In genomic region chr12:47085815-47086252, GRCh38 we compare ENCODE assay signal across 8 cellular contexts. TPM values are rescaled to one million over a fixed set of nuclear protein-coding genes. Genes with fewer than 3 reads are reported as not detected.
DNase-seq lines count a peak whose midpoint lies in the region; ATAC-seq and TF ChIP-seq lines count a peak whose summit lies in the region.

No MANE protein-coding gene starts in this region.

- H3K9me3 ChIP-seq in left ventricle myocardium inferior (replicated peaks) (no peaks in the 10 kb centered on the region), OCI-LY1 (ENCODE audit: low read length) (no peaks in the 10 kb centered on the region)

- peak overlapping the region; percentile 5 for H3K4me3 Mint-ChIP-seq in activated naive CD4-positive, alpha-beta T cell treated with anti-CD3 and anti-CD28 coated beads, Interleukin-2, amount 10 ng/mL, durations not matched to agents 7 days and 5 days

- H3K27ac ChIP-seq in left ventricle myocardium inferior (replicated peaks), result peak overlapping the region; percentile 14
- H3K27ac ChIP-seq in OCI-LY1 (ENCODE audit: low read depth, low read length, poor library complexity, severe bottlenecking), result peak overlapping the region; percentile 38
- no peak overlapping the region for H3K27ac ChIP-seq in caudate nucleus (ENCODE audit: low read depth, low read length)

- intact Hi-C loops in left ventricle myocardium inferior (cut with micrococcal nuclease) (no loop called here), Right ventricle myocardium inferior (cut with DNase I) (no loop called here)

- H3F3A ChIP-seq in OCI-LY1 (ENCODE audit: insufficient read depth, low read length), result peaks cover 9% of the 10 kb centered on the region

- no peak for TF ChIP-seq CTCF in left ventricle myocardium inferior (IDR thresholded peaks at IDR 0.05; ENCODE audit: borderline replicate concordance)
- no peak for TF ChIP-seq CTCF in OCI-LY1 (IDR thresholded peaks at IDR 0.05; ENCODE audit: low read length)

- no peaks in the 10 kb centered on the region for H3K9me2 ChIP-seq in OCI-LY1 (ENCODE audit: low read depth, low read length)

- H4K20me1 ChIP-seq in OCI-LY1 (ENCODE audit: insufficient read depth, low read length), result no peaks in the 10 kb centered on the region

- DNase-seq in left ventricle myocardium inferior (no peak), Right ventricle myocardium inferior (ENCODE audit: missing footprints) (no peak), kidney tubule cell (ENCODE audit: low spot score) (peak; percentile 69), caudate nucleus (lab: John Stamatoyannopoulos, UW) (no peak)
- DNase-seq in activated naive CD4-positive, alpha-beta T cell treated with anti-CD3 and anti-CD28 coated beads, Interleukin-2, amount 10 ng/mL, durations not matched to agents 7 days and 5 days, result peak; percentile 56
- no peak for DNase-seq in effector CD8-positive, alpha-beta T cell (lab: John Stamatoyannopoulos, UW)

- peaks cover 14% of the 10 kb centered on the region for H3K36me3 Mint-ChIP-seq in activated naive CD4-positive, alpha-beta T cell treated with anti-CD3 and anti-CD28 coated beads, Interleukin-2, amount 10 ng/mL, durations not matched to agents 7 days and 5 days

- H3K4me2 ChIP-seq in OCI-LY1 (ENCODE audit: low read length), result peak overlapping the region; percentile 57

- peak overlapping the region; percentile 31; the same call in 1 of the 2 replicates for H3K9ac ChIP-seq in OCI-LY1 (ENCODE audit: low read length)

- H3K36me3 ChIP-seq in left ventricle myocardium inferior (no peaks in the 10 kb centered on the region), OCI-LY1 (ENCODE audit: insufficient read depth, low read length) (no peaks in the 10 kb centered on the region)

- H3K27ac Mint-ChIP-seq in activated naive CD4-positive, alpha-beta T cell treated with anti-CD3 and anti-CD28 coated beads, Interleukin-2, amount 10 ng/mL, durations not matched to agents 7 days and 5 days, result peak overlapping the region; percentile 52

- peaks cover 50% of the 10 kb centered on the region for H3K4me1 ChIP-seq in left ventricle myocardium inferior
- H3K4me1 ChIP-seq in OCI-LY1 (ENCODE audit: insufficient read depth, low read length, severe bottlenecking), result peaks cover 60% of the 10 kb centered on the region

- H3K4me1 Mint-ChIP-seq in activated naive CD4-positive, alpha-beta T cell treated with anti-CD3 and anti-CD28 coated beads, Interleukin-2, amount 10 ng/mL, durations not matched to agents 7 days and 5 days, result peaks cover 58% of the 10 kb centered on the region

- H3K4me3 ChIP-seq in left ventricle myocardium inferior (no peak overlapping the region), OCI-LY1 (ENCODE audit: low read depth, low read length, poor library complexity, severe bottlenecking) (peak overlapping the region; percentile 38)

- CTCF ChIA-PET in activated naive CD4-positive, alpha-beta T cell treated with anti-CD3 and anti-CD28 coated beads, Interleukin-2, amount 10 ng/mL, durations not matched to agents 7 days and 5 days (lab: Charles Lee), result interaction anchor here (0.6 kb wide), 1 partner anchor 128 kb away, joined by 3 read pairs; no protein-coding TSS in a partner anchor

- H3K27me3 Mint-ChIP-seq in activated naive CD4-positive, alpha-beta T cell treated with anti-CD3 and anti-CD28 coated beads, Interleukin-2, amount 10 ng/mL, durations not matched to agents 7 days and 5 days, result peaks cover under 1% of the 10 kb centered on the region

- H2AFZ ChIP-seq in OCI-LY1 (ENCODE audit: low read length), result peak overlapping the region; percentile 40; the same call in 1 of the 2 replicates

- ATAC-seq in Right ventricle myocardium inferior, result no peak
- ATAC-seq in GM18867 (IDR thresholded peaks at IDR 0.05; ENCODE audit: unreplicated experiment), result no peak

- no peaks in the 10 kb centered on the region for H3K79me2 ChIP-seq in OCI-LY1 (ENCODE audit: insufficient read depth, low read length)

- peaks cover 6% of the 10 kb centered on the region for H3K9me3 Mint-ChIP-seq in activated naive CD4-positive, alpha-beta T cell treated with anti-CD3 and anti-CD28 coated beads, Interleukin-2, amount 10 ng/mL, durations not matched to agents 7 days and 5 days

- H3K27me3 ChIP-seq in left ventricle myocardium inferior (ENCODE audit: low read depth), result no peaks in the 10 kb centered on the region
- H3K27me3 ChIP-seq in OCI-LY1 (ENCODE audit: insufficient read depth, low read length), result no peaks in the 10 kb centered on the region; the same call in 1 of the 2 replicates

RNA-seq across cellular contexts. Expression of gene AMIGO2, which starts 6.1 kb away (rescaled TPM):
- total RNA-seq in left ventricle myocardium inferior (2.3 TPM), Right ventricle myocardium inferior (2.7 TPM)

RNA-seq across cellular contexts. Expression of gene PCED1B, which starts 6.4 kb away (rescaled TPM):
- 0.55 TPM for total RNA-seq in left ventricle myocardium inferior
- 0.89 TPM for total RNA-seq in Right ventricle myocardium inferior

Comparison
In these comparisons a context has a peak if more than half of its experiments do, and no peak if none do; other contexts are left out.
1. DNase-seq: peak in activated naive CD4-positive, alpha-beta T cell treated with anti-CD3 and anti-CD28 coated beads, Interleukin-2, amount 10 ng/mL, durations not matched to agents 7 days and 5 days (single experiment) and kidney tubule cell (single experiment); none in left ventricle myocardium inferior (single experiment), Right ventricle myocardium inferior (single experiment), effector CD8-positive, alpha-beta T cell (single experiment) and caudate nucleus (0 of 61).